ENCODE assay signal across 12 cellular contexts in genomic region chr5:154194348-154195329, GRCh38. TPM values are rescaled to one million over a fixed set of nuclear protein-coding genes. Genes with fewer than 3 reads are reported as not detected.
DNase-seq lines count a peak whose midpoint lies in the region; ATAC-seq and TF ChIP-seq lines count a peak whose summit lies in the region.
"Had no signal": no experiment of that assay in that cellular context is flagged by ENCODE, and none has a peak within 500 bp of the region (broad histone marks: within the 10 kb centered on the region; RNA-seq: fewer than 3 reads in every experiment).

No MANE protein-coding gene starts in this region.

- no peak overlapping the region for H3K9ac ChIP-seq in mammary epithelial cell (ENCODE audit: insufficient read depth, low read length)

- in situ Hi-C loops in mammary epithelial cell (cut with MboI; ENCODE audit: low sequenced_read_pairs in 2 of 2) = loop anchor here (10.0 kb wide), 2 partner anchors 210 to 420 kb away; no protein-coding TSS in a partner anchor
- in situ Hi-C loops in GM13976 (cut with MboI; ENCODE audit: low sequenced_read_pairs, unreplicated experiment) = no loop called here

- no peaks in the 10 kb centered on the region for H3K27me3 Mint-ChIP-seq in T-cell

- CTCF ChIA-PET in HEK293 (lab: Yijun Ruan, JAX) = interaction anchor here (0.5 to 1.2 kb wide), 4 partner anchors 122 to 441 kb away, joined by 3 to 4 read pairs (median 3); no protein-coding TSS in a partner anchor
- CTCF ChIA-PET in mammary epithelial cell (lab: Charles Lee; ENCODE audit: low non-redundant PET) = no interaction called here
- CTCF ChIA-PET in T-cell (lab: Charles Lee) = interaction anchor here in 1 of 2 donors (0.6 to 1.0 kb wide), 2 partner anchors 8 to 147 kb away, joined by 3 to 4 read pairs; no protein-coding TSS in a partner anchor

- dilution Hi-C loops in mammary epithelial cell (cut with HindIII; ENCODE audit: low sequenced_read_pairs) = no loop called here

- H3K79me2 ChIP-seq in ACC112 (ENCODE audit: control insufficient read depth, insufficient read depth, low read length, unreplicated experiment) (peaks cover 70% of the 10 kb centered on the region), mammary epithelial cell (ENCODE audit: insufficient read depth, low read length) (peaks cover 7% of the 10 kb centered on the region)

- H3K27ac ChIP-seq in ACC112 (ENCODE audit: low read depth, low read length) (no peak overlapping the region), HEK293 (ENCODE audit: extremely low read depth, low read depth, low read length) (no peak overlapping the region), mammary epithelial cell (ENCODE audit: insufficient read depth, low read depth, low read length) (no peak overlapping the region), left ventricle myocardium inferior (replicated peaks) (no peak overlapping the region)

- intact Hi-C loops in mammary epithelial cell (cut with micrococcal nuclease) = loop anchor here (5.0 to 10.0 kb wide), 2 partner anchors 83 to 420 kb away; no protein-coding TSS in a partner anchor
- intact Hi-C loops in left ventricle myocardium inferior (cut with micrococcal nuclease) = no loop called here

- H3K9me3 ChIP-seq in HEK293 (ENCODE audit: control insufficient read depth, insufficient read depth, low read depth, low read length) (no peaks in the 10 kb centered on the region), mammary epithelial cell (replicated peaks; ENCODE audit: insufficient read depth, low read length) (no peaks in the 10 kb centered on the region), left ventricle myocardium inferior (replicated peaks) (no peaks in the 10 kb centered on the region)

- POLR2A ChIA-PET in HEK293 (lab: Yijun Ruan, JAX) (interaction anchor here (1.9 kb wide), 1 partner anchor 156 kb away, joined by 4 read pairs; the partner anchor contains the start of genes FAM114A2 and MFAP3), T-cell (lab: Charles Lee) (no interaction called here)

- H3K4me2 ChIP-seq in mammary epithelial cell (ENCODE audit: insufficient read depth, low read depth, low read length) = no peak overlapping the region

- WGBS in mammary epithelial cell (ENCODE audit: low coverage, missing lambda C conversion rate) = 71% methylated on average over 8 of the region's 8 CpGs

- H3K4me3 ChIP-seq in ACC112 (ENCODE audit: low read depth, low read length) (peak overlapping the region; percentile 12; the same call in 1 of the 2 replicates), HEK293 (ENCODE audit: low read depth, low read length) (no peak overlapping the region), mammary epithelial cell (replicated peaks in 1 of 3; ENCODE audit: insufficient read depth in 1 of 3, low read depth in 2 of 3, low read length in 3 of 3) (no peak overlapping the region), left ventricle myocardium inferior (no peak overlapping the region)

- peaks cover 72 to 77% (median 76%) of the 10 kb centered on the region in 3 donors for H3K4me1 Mint-ChIP-seq in T-cell

- peaks cover 19% of the 10 kb centered on the region for H3K36me3 Mint-ChIP-seq in T-cell

- DNase-seq in mammary epithelial cell = peak; percentile 35
- peak; percentile 74 for DNase-seq in left kidney (ENCODE audit: low read depth, low spot score)
- DNase-seq in T-cell = no peak
- DNase-seq in left ventricle myocardium inferior = no peak
- DNase-seq in GM13976 (ENCODE audit: low spot score) = no peak
- no peak for DNase-seq in central memory CD4-positive, alpha-beta T cell
- DNase-seq: activated naive CD4-positive, alpha-beta T cell treated with anti-CD3 and anti-CD28 coated beads, Interleukin-2, amount 10 ng/mL, durations not matched to agents 7 days and 5 days; NCI-H1694 treated with DMSO at 0.1 percent for 48 hours; posterior cingulate gyrus had no signal

- no peak for ATAC-seq in T-cell (replicated peaks in 1 of 4)
- ATAC-seq: activated CD4-positive, CD25-positive, alpha-beta regulatory T cell treated with anti-CD3 and anti-CD28 coated beads, Interleukin-2, amount 50 U/mL, for 24 hours had no signal

- H3K36me3 ChIP-seq in ACC112 (ENCODE audit: insufficient read depth, low read length) (no peaks in the 10 kb centered on the region), HEK293 (ENCODE audit: control insufficient read depth in 2 of 2, insufficient read depth in 1 of 2, low read length in 2 of 2) (peaks cover 0 to 10% of the 10 kb centered on the region in 2 experiments; a peak in 1 of 3 replicates), mammary epithelial cell (ENCODE audit: insufficient read depth, low read length) (no peaks in the 10 kb centered on the region), left ventricle myocardium inferior (peaks cover 7% of the 10 kb centered on the region)

- H2AFZ ChIP-seq in ACC112 (ENCODE audit: low read length, unreplicated experiment) = no peak overlapping the region
- H2AFZ ChIP-seq in mammary epithelial cell (ENCODE audit: low read depth, low read length) = no peak overlapping the region

- no peaks in the 10 kb centered on the region for H3K27me3 ChIP-seq in ACC112 (ENCODE audit: insufficient read depth, low read length)
- H3K27me3 ChIP-seq in mammary epithelial cell (ENCODE audit: insufficient read depth, low read length) = peaks cover 9% of the 10 kb centered on the region
- H3K27me3 ChIP-seq in left ventricle myocardium inferior (ENCODE audit: low read depth) = no peaks in the 10 kb centered on the region

- BruUV-seq in mammary epithelial cell (replicated peaks; lab: Mats Ljungman, UMichigan) = no TSS peak

- H3K27ac Mint-ChIP-seq in T-cell = peak overlapping the region in 1 of 2 donors; percentile 41
- H3K27ac Mint-ChIP-seq: activated naive CD4-positive, alpha-beta T cell treated with anti-CD3 and anti-CD28 coated beads, Interleukin-2, amount 10 ng/mL, durations not matched to agents 7 days and 5 days had no signal

- no peak for TF ChIP-seq CTCF in HEK293 (tag by site-specific recombination; IDR thresholded peaks at IDR 0.05)
- no peak for TF ChIP-seq CTCF in mammary epithelial cell (conservative IDR thresholded peaks at IDR 0.05 in 1 of 2, IDR thresholded peaks at IDR 0.05 in 1 of 2; ENCODE audit: extremely low read depth in 1 of 2, insufficient read depth in 1 of 2, low read depth in 1 of 2, low read length in 2 of 2)
- no peak for TF ChIP-seq CTCF in left ventricle myocardium inferior (IDR thresholded peaks at IDR 0.05; ENCODE audit: borderline replicate concordance)
- no peak for TF ChIP-seq CTCF in GM13976 (IDR thresholded peaks at IDR 0.05; ENCODE audit: borderline replicate concordance, control extremely low read depth, extremely low read depth, insufficient read depth, missing control alignments)

- H3K9me3 Mint-ChIP-seq in T-cell = no peaks in the 10 kb centered on the region
- H3K9me3 Mint-ChIP-seq: activated naive CD4-positive, alpha-beta T cell treated with anti-CD3 and anti-CD28 coated beads, Interleukin-2, amount 10 ng/mL, durations not matched to agents 7 days and 5 days had no signal

- no peaks in the 10 kb centered on the region for H4K20me1 ChIP-seq in mammary epithelial cell (ENCODE audit: insufficient read depth, low read length)

- no peak overlapping the region for H3K4me3 Mint-ChIP-seq in T-cell
- H3K4me3 Mint-ChIP-seq: activated naive CD4-positive, alpha-beta T cell treated with anti-CD3 and anti-CD28 coated beads, Interleukin-2, amount 10 ng/mL, durations not matched to agents 7 days and 5 days had no signal

- peaks cover 66% of the 10 kb centered on the region for H3K4me1 ChIP-seq in ACC112 (ENCODE audit: control insufficient read depth, insufficient read depth, low read length, unreplicated experiment)
- peaks cover 7% of the 10 kb centered on the region; the same call in 1 of the 2 replicates for H3K4me1 ChIP-seq in HEK293 (ENCODE audit: control insufficient read depth, insufficient read depth, low read length)
- peaks cover 37% of the 10 kb centered on the region for H3K4me1 ChIP-seq in mammary epithelial cell (ENCODE audit: insufficient read depth, low read length)
- H3K4me1 ChIP-seq in left ventricle myocardium inferior = peaks cover 73% of the 10 kb centered on the region

TF ChIP-seq in HEK293, 187 proteins besides CTCF, POLR2A, EP300 and RAD21:
- no peak for TF ChIP-seq ZNF114 (tag by site-specific recombination; IDR thresholded peaks at IDR 0.05)
- TF ChIP-seq, protein P1, sequence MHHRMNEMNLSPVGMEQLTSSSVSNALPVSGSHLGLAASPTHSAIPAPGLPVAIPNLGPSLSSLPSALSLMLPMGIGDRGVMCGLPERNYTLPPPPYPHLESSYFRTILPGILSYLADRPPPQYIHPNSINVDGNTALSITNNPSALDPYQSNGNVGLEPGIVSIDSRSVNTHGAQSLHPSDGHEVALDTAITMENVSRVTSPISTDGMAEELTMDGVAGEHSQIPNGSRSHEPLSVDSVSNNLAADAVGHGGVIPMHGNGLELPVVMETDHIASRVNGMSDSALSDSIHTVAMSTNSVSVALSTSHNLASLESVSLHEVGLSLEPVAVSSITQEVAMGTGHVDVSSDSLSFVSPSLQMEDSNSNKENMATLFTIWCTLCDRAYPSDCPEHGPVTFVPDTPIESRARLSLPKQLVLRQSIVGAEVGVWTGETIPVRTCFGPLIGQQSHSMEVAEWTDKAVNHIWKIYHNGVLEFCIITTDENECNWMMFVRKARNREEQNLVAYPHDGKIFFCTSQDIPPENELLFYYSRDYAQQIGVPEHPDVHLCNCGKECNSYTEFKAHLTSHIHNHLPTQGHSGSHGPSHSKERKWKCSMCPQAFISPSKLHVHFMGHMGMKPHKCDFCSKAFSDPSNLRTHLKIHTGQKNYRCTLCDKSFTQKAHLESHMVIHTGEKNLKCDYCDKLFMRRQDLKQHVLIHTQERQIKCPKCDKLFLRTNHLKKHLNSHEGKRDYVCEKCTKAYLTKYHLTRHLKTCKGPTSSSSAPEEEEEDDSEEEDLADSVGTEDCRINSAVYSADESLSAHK (tag by site-specific recombination; IDR thresholded peaks at IDR 0.05) = no peak
- peak; percentile 60; the same call in 1 of the 2 replicates for TF ChIP-seq ZNF768 (tag by site-specific recombination; IDR thresholded peaks at IDR 0.05)
- peak; percentile 72 for TF ChIP-seq ZBTB17 (tag by site-specific recombination; IDR thresholded peaks at IDR 0.05)
- TF ChIP-seq ZNF23 (tag by site-specific recombination; IDR thresholded peaks at IDR 0.05; ENCODE audit: borderline replicate concordance) = peak; percentile 96
- TF ChIP-seq ZNF600 (tag by site-specific recombination; IDR thresholded peaks at IDR 0.05) = peak; percentile 88
- no peak for TF ChIP-seq ZNF701 (tag by site-specific recombination; IDR thresholded peaks at IDR 0.05)

RNA-seq across cellular contexts. Expression of gene GALNT10, which starts 4.1 kb away (rescaled TPM):
- total RNA-seq in mammary epithelial cell (10 to 100 TPM; 31.3 to 34.0 TPM), T-cell (10 to 100 TPM; 26.9 to 62.7 (median 40.8) TPM), left ventricle myocardium inferior (11.5 TPM)
- 16.0 TPM for polyA plus RNA-seq in mammary epithelial cell
- 41.9 TPM for polyA minus RNA-seq in mammary epithelial cell

Comparison
In these comparisons a context has a peak if more than half of its experiments do, and no peak if none do; other contexts are left out.
1. DNase-seq: peak in mammary epithelial cell (single experiment) and left kidney (single experiment); none in T-cell (0 of 34), left ventricle myocardium inferior (single experiment), GM13976 (single experiment) and central memory CD4-positive, alpha-beta T cell (single experiment).